ENCODE assay signal across 10 cellular contexts in genomic region chr22:37126882-37127281, GRCh38. TPM values are rescaled to one million over a fixed set of nuclear protein-coding genes. Genes with fewer than 3 reads are reported as not detected.
DNase-seq lines count a peak whose midpoint lies in the region; ATAC-seq and TF ChIP-seq lines count a peak whose summit lies in the region.
"Had no signal": no experiment of that assay in that cellular context is flagged by ENCODE, and none has a peak within 500 bp of the region (broad histone marks: within the 10 kb centered on the region; RNA-seq: fewer than 3 reads in every experiment).

No MANE protein-coding gene starts in this region.

- H3K36me3 Mint-ChIP-seq in T-helper 1 cell treated with Interleukin-12 subunit alpha and Interleukin-12 subunit beta and Interleukin-4 antibody, amounts not matched to agents 30 μg/mL and 1 μg/mL, for 36 hours (ENCODE audit: low read depth): peaks cover 37% of the 10 kb centered on the region
- no peaks in the 10 kb centered on the region for H3K36me3 Mint-ChIP-seq in progenitor cell of endocrine pancreas (ENCODE audit: insufficient read depth)

- H3K4me1 ChIP-seq in OCI-LY1 (ENCODE audit: insufficient read depth, low read length, severe bottlenecking): no peaks in the 10 kb centered on the region
- H3K4me1 ChIP-seq: esophagus muscularis mucosa had no signal

- H3K4me1 Mint-ChIP-seq in T-helper 1 cell treated with Interleukin-12 subunit alpha and Interleukin-12 subunit beta and Interleukin-4 antibody, amounts not matched to agents 30 μg/mL and 1 μg/mL, for 36 hours (ENCODE audit: low read depth): peaks cover 46% of the 10 kb centered on the region
- peaks cover 6% of the 10 kb centered on the region for H3K4me1 Mint-ChIP-seq in progenitor cell of endocrine pancreas (ENCODE audit: low read depth)

- no peaks in the 10 kb centered on the region for H4K20me1 ChIP-seq in OCI-LY1 (ENCODE audit: insufficient read depth, low read length)

- H3K9me3 Mint-ChIP-seq in T-helper 1 cell treated with Interleukin-12 subunit alpha and Interleukin-12 subunit beta and Interleukin-4 antibody, amounts not matched to agents 30 μg/mL and 1 μg/mL, for 36 hours: no peaks in the 10 kb centered on the region
- no peaks in the 10 kb centered on the region for H3K9me3 Mint-ChIP-seq in progenitor cell of endocrine pancreas (ENCODE audit: low read depth)

- no peaks in the 10 kb centered on the region for H3K27me3 Mint-ChIP-seq in T-helper 1 cell treated with Interleukin-12 subunit alpha and Interleukin-12 subunit beta and Interleukin-4 antibody, amounts not matched to agents 30 μg/mL and 1 μg/mL, for 36 hours (ENCODE audit: low read depth)
- H3K27me3 Mint-ChIP-seq in progenitor cell of endocrine pancreas: peaks cover 20% of the 10 kb centered on the region

- no peaks in the 10 kb centered on the region for H3K9me2 ChIP-seq in OCI-LY1 (ENCODE audit: low read depth, low read length)

- no peak overlapping the region for H2AFZ ChIP-seq in OCI-LY1 (ENCODE audit: low read length)

- TF ChIP-seq CTCF in OCI-LY1 (IDR thresholded peaks at IDR 0.05; ENCODE audit: low read length) (peak; percentile 55), cardiac fibroblast (IDR thresholded peaks at IDR 0.05; ENCODE audit: low read depth, low read length) (peak; percentile 20), progenitor cell of endocrine pancreas (IDR thresholded peaks at IDR 0.05; ENCODE audit: unreplicated experiment) (peak; percentile 33)

- H3K27ac ChIP-seq in OCI-LY1 (ENCODE audit: low read depth, low read length, poor library complexity, severe bottlenecking): no peak overlapping the region
- H3K27ac ChIP-seq: esophagus muscularis mucosa had no signal

- no peak overlapping the region for H3K9ac ChIP-seq in OCI-LY1 (ENCODE audit: low read length)

- ATAC-seq in GM21723 (IDR thresholded peaks at IDR 0.05; ENCODE audit: unreplicated experiment): no peak

- peaks cover 3% of the 10 kb centered on the region; the same call in 1 of the 2 replicates for H3K27me3 ChIP-seq in OCI-LY1 (ENCODE audit: insufficient read depth, low read length)

- no peaks in the 10 kb centered on the region for H3K9me3 ChIP-seq in OCI-LY1 (ENCODE audit: low read length)
- H3K9me3 ChIP-seq: esophagus muscularis mucosa had no signal

- H3K4me3 ChIP-seq in OCI-LY1 (ENCODE audit: low read depth, low read length, poor library complexity, severe bottlenecking): no peak overlapping the region
- H3K4me3 ChIP-seq in cardiac fibroblast (replicated peaks in 1 of 2; ENCODE audit: low read depth in 2 of 2, low read length in 2 of 2): no peak overlapping the region
- H3K4me3 ChIP-seq: esophagus muscularis mucosa had no signal

- no peak overlapping the region for H3K4me3 Mint-ChIP-seq in T-helper 1 cell treated with Interleukin-12 subunit alpha and Interleukin-12 subunit beta and Interleukin-4 antibody, amounts not matched to agents 30 μg/mL and 1 μg/mL, for 36 hours
- no peak overlapping the region for H3K4me3 Mint-ChIP-seq in progenitor cell of endocrine pancreas (ENCODE audit: low read depth)

- no peaks in the 10 kb centered on the region for H3F3A ChIP-seq in OCI-LY1 (ENCODE audit: insufficient read depth, low read length)

- no peaks in the 10 kb centered on the region for H3K36me3 ChIP-seq in OCI-LY1 (ENCODE audit: insufficient read depth, low read length)
- H3K36me3 ChIP-seq: esophagus muscularis mucosa had no signal

- H3K79me2 ChIP-seq in OCI-LY1 (ENCODE audit: insufficient read depth, low read length): no peaks in the 10 kb centered on the region

- DNase-seq in T-helper 1 cell (no peak), cardiac fibroblast (ENCODE audit: low read depth in 2 of 2) (no peak), progenitor cell of endocrine pancreas (ENCODE audit: low spot score, unreplicated experiment) (no peak), NCI-H146 treated with DMSO at 0.1 percent for 48 hours (lab: John Stamatoyannopoulos, UW; ENCODE audit: unreplicated experiment) (no peak), Ammon's horn (ENCODE audit: low spot score) (no peak)

- no peak overlapping the region for H3K4me2 ChIP-seq in OCI-LY1 (ENCODE audit: low read length)

- H3K27ac Mint-ChIP-seq in T-helper 1 cell treated with Interleukin-12 subunit alpha and Interleukin-12 subunit beta and Interleukin-4 antibody, amounts not matched to agents 30 μg/mL and 1 μg/mL, for 36 hours: peak overlapping the region; percentile 69
- H3K27ac Mint-ChIP-seq in progenitor cell of endocrine pancreas: no peak overlapping the region

RNA-seq across cellular contexts. Expression of gene TMPRSS6, which starts 17.4 kb away (rescaled TPM):
- total RNA-seq in progenitor cell of endocrine pancreas: 12.6 and 16.4 TPM in 2 replicates
- total RNA-seq: esophagus muscularis mucosa, NCI-H460 had no signal

RNA-seq across cellular contexts. Expression of gene IL2RB, which starts 22.8 kb away (rescaled TPM):
- not detected in 2 replicates for total RNA-seq in progenitor cell of endocrine pancreas
- total RNA-seq: NCI-H460 had no signal
